Comparison of ENCODE assay signal across 20 cellular contexts in the genomic region with DNA sequence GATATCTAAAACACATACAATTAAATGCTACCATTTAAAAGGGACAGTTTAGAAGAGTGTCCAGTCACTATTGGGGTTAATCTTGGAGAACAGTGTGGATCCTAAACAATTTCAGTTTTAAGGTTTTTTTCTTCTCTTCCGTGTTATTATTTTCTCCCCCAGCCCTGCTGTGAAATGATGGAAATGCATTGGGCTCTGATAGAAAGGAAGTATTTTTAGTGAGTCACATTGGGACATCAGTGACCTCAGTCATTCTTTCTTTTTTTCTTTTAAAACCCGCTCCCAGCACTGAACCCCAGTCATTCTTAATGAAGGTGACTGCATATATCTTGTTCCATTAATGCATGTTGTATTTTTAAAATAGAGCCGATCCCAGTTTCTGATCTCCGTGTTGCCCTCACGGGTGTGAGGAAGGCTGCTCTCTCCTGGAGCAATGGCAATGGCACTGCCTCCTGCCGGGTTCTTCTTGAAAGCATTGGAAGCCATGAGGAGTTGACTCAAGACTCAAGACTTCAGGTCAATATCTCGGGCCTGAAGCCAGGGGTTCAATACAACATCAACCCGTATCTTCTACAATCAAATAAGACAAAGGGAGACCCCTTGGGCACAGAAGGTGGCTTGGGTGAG.
DNase-seq lines count a peak whose midpoint lies in the region; ATAC-seq and TF ChIP-seq lines count a peak whose summit lies in the region.
"Had no signal": no experiment of that assay in that cellular context is flagged by ENCODE, and none has a peak within 500 bp of the region (broad histone marks: within the 10 kb centered on the region; RNA-seq: fewer than 3 reads in every experiment).

No MANE protein-coding gene starts in this region.

- H3K9me3 ChIP-seq in breast epithelium = no peaks in the 10 kb centered on the region
- H3K9me3 ChIP-seq: Caco-2 had no signal

- ATAC-seq in HG03571 (IDR thresholded peaks at IDR 0.05; ENCODE audit: unreplicated experiment) = no peak
- ATAC-seq: PC-3 had no signal

- no peak for TF ChIP-seq CTCF in astrocyte of the spinal cord (IDR thresholded peaks at IDR 0.05; ENCODE audit: low read depth, low read length)
- TF ChIP-seq CTCF in type B pancreatic cell (conservative IDR thresholded peaks at IDR 0.05) = no peak
- TF ChIP-seq CTCF in breast epithelium (IDR thresholded peaks at IDR 0.05) = no peak

- in situ Hi-C loops in astrocyte of the spinal cord (cut with HindIII; ENCODE audit: low sequenced_read_pairs) = no loop called here

- no peak overlapping the region for H3K27ac Mint-ChIP-seq in activated T-cell treated with anti-CD3 and anti-CD28 coated beads, Interleukin-2, amount 50 U/mL, for 24 hours
- no peak overlapping the region for H3K27ac Mint-ChIP-seq in type B pancreatic cell
- H3K27ac Mint-ChIP-seq: CD4-positive, alpha-beta T cell had no signal

- no peak for TF ChIP-seq POLR2A in breast epithelium (IDR thresholded peaks at IDR 0.05)

- peaks cover 95% of the 10 kb centered on the region for H3K36me3 Mint-ChIP-seq in activated T-cell treated with anti-CD3 and anti-CD28 coated beads, Interleukin-2, amount 50 U/mL, for 24 hours (ENCODE audit: low read depth)
- H3K36me3 Mint-ChIP-seq in type B pancreatic cell = no peaks in the 10 kb centered on the region

- no peaks in the 10 kb centered on the region for H3K27me3 ChIP-seq in breast epithelium

- no peak overlapping the region for H3K4me3 ChIP-seq in astrocyte of the spinal cord (ENCODE audit: low read depth, low read length)
- no peak overlapping the region for H3K4me3 ChIP-seq in breast epithelium
- H3K4me3 ChIP-seq: GM23248 had no signal

- no peaks in the 10 kb centered on the region for H3K4me1 ChIP-seq in breast epithelium
- H3K4me1 ChIP-seq: Caco-2 had no signal

- no peaks in the 10 kb centered on the region for H3K36me3 ChIP-seq in breast epithelium

- no peaks in the 10 kb centered on the region for H3K4me1 Mint-ChIP-seq in activated T-cell treated with anti-CD3 and anti-CD28 coated beads, Interleukin-2, amount 50 U/mL, for 24 hours (ENCODE audit: low read depth)
- H3K4me1 Mint-ChIP-seq in type B pancreatic cell (ENCODE audit: unreplicated experiment) = no peaks in the 10 kb centered on the region

- no peaks in the 10 kb centered on the region for H3K9me3 Mint-ChIP-seq in activated T-cell treated with anti-CD3 and anti-CD28 coated beads, Interleukin-2, amount 50 U/mL, for 24 hours
- no peaks in the 10 kb centered on the region for H3K9me3 Mint-ChIP-seq in type B pancreatic cell
- H3K9me3 Mint-ChIP-seq: CD4-positive, alpha-beta T cell had no signal

- H3K4me3 Mint-ChIP-seq in activated T-cell treated with anti-CD3 and anti-CD28 coated beads, Interleukin-2, amount 50 U/mL, for 24 hours = no peak overlapping the region
- H3K4me3 Mint-ChIP-seq in type B pancreatic cell = no peak overlapping the region
- H3K4me3 Mint-ChIP-seq: CD4-positive, alpha-beta T cell had no signal

- peak; percentile 2 for DNase-seq in activated T-cell treated with anti-CD3 and anti-CD28 coated beads, Interleukin-2, amount 50 U/mL, for 24 hours
- DNase-seq in activated T-cell treated with anti-CD3 and anti-CD28 coated beads, Interleukin-2, amount 50 U/mL, for 1 hour = no peak
- peak; percentile 25 for DNase-seq in astrocyte of the spinal cord (ENCODE audit: low read depth, low spot score)
- peak; percentile 70 for DNase-seq in hepatic stellate cell (ENCODE audit: low spot score)
- peak; percentile 16 for DNase-seq in type B pancreatic cell (ENCODE audit: extremely low spot score, unreplicated experiment)
- DNase-seq in NOMO-1 treated with DMSO at 0.1 percent for 48 hours (lab: John Stamatoyannopoulos, UW; ENCODE audit: unreplicated experiment) = no peak
- no peak for DNase-seq in breast epithelium (ENCODE audit: low spot score in 2 of 2)
- DNase-seq: Caco-2; CD4-positive, alpha-beta T cell; DMS153; GDM1; GM23248; NCI-H1105; NCI-H1694; NCI-H2081 treated with DMSO at 0.1 percent for 48 hours; PC-3; RPMI8226; SHP77 treated with DMSO at 0.1 percent for 48 hours had no signal

- no peak overlapping the region for H3K27ac ChIP-seq in breast epithelium
- H3K27ac ChIP-seq: 22Rv1, GM23248 had no signal

- intact Hi-C loops in breast epithelium (cut with DNase I; ENCODE audit: low total_unique reads) = no loop called here

- no peaks in the 10 kb centered on the region for H3K27me3 Mint-ChIP-seq in activated T-cell treated with anti-CD3 and anti-CD28 coated beads, Interleukin-2, amount 50 U/mL, for 24 hours
- H3K27me3 Mint-ChIP-seq in type B pancreatic cell = no peaks in the 10 kb centered on the region
- H3K27me3 Mint-ChIP-seq: CD4-positive, alpha-beta T cell had no signal

Comparison
In these comparisons a context has a peak if more than half of its experiments do, and no peak if none do; other contexts are left out.
1. DNase-seq: peak in activated T-cell treated with anti-CD3 and anti-CD28 coated beads, Interleukin-2, amount 50 U/mL, for 24 hours (single experiment), astrocyte of the spinal cord (single experiment), hepatic stellate cell (single experiment) and type B pancreatic cell (single experiment); none in activated T-cell treated with anti-CD3 and anti-CD28 coated beads, Interleukin-2, amount 50 U/mL, for 1 hour (single experiment), NOMO-1 treated with DMSO at 0.1 percent for 48 hours (single experiment) and breast epithelium (0 of 2).